23 cellular contexts compared by ENCODE assay signal in genomic region chr7:338295-339061, GRCh38. TPM values are rescaled to one million over a fixed set of nuclear protein-coding genes. Genes with fewer than 3 reads are reported as not detected.
DNase-seq lines count a peak whose midpoint lies in the region; ATAC-seq lines count a peak whose summit lies in the region.
"Had no signal": no experiment of that assay in that cellular context is flagged by ENCODE, and none has a peak within 500 bp of the region (broad histone marks: within the 10 kb centered on the region; RNA-seq: fewer than 3 reads in every experiment).

No MANE protein-coding gene starts in this region.

- H3K4me3 ChIP-seq in H7 (ENCODE audit: insufficient read depth, low read depth, low read length), result no peak overlapping the region
- no peak overlapping the region for H3K4me3 ChIP-seq in aorta (ENCODE audit: low read length in 2 of 2)
- H3K4me3 ChIP-seq: GM23248 had no signal

- intact Hi-C loops in Right ventricle myocardium superior (cut with DNase I), result no loop called here
- intact Hi-C loops in cardiac septum (cut with DNase I), result no loop called here
- intact Hi-C loops in left ventricle myocardium superior (cut with micrococcal nuclease), result no loop called here
- intact Hi-C loops in aorta (cut with DNase I), result loop anchor here in 1 of 2 donors (10.0 kb wide), 1 partner anchor 156 kb away; no protein-coding TSS in a partner anchor

- H3K4me1 ChIP-seq in aorta (ENCODE audit: control insufficient read depth in 1 of 2, insufficient read depth in 2 of 2, low read length in 2 of 2), result no peaks in the 10 kb centered on the region
- H3K4me1 ChIP-seq: BE2C had no signal

- H3K36me3 ChIP-seq in H7 (replicated peaks; ENCODE audit: control insufficient read depth, insufficient read depth, low read length) (no peaks in the 10 kb centered on the region), aorta (ENCODE audit: control insufficient read depth in 1 of 2, insufficient read depth in 2 of 2, low read length in 1 of 2) (no peaks in the 10 kb centered on the region)
- H3K36me3 ChIP-seq: BE2C had no signal

- no peak overlapping the region for H3K27ac ChIP-seq in aorta (ENCODE audit: low read depth in 1 of 2, low read length in 2 of 2)
- H3K27ac ChIP-seq: GM23248 had no signal

- DNase-seq in Right ventricle myocardium superior, result peak; percentile 29
- no peak for DNase-seq in cardiac septum (ENCODE audit: low spot score)
- peak; percentile 28 for DNase-seq in H7
- peak; percentile 23 for DNase-seq in left ventricle myocardium superior
- DNase-seq in aorta, result peak; percentile 32 to 59
- DNase-seq in HT-29 (ENCODE audit: low spot score), result no peak
- DNase-seq in COLO668 (lab: John Stamatoyannopoulos, UW; ENCODE audit: unreplicated experiment), result no peak
- DNase-seq: 8988T; ACHN; BE2C; Caco-2; CD4-positive, alpha-beta T cell; GM23248; H9; NCI-H1092; NCI-H1417 treated with DMSO at 0.1 percent for 48 hours; NCI-H1694 treated with DMSO at 0.1 percent for 48 hours; NCI-H2081; NCI-H2227 treated with DMSO at 0.1 percent for 48 hours; NCI-H526 treated with DMSO at 0.1 percent for 48 hours; RPMI8226; SK-N-SH had no signal

- WGBS in aorta, 2 donors, result 95 to 96% methylated on average over 31 of the region's 31 CpGs

- no peak for ATAC-seq in Right ventricle myocardium superior (ENCODE audit: poor library complexity)
- no peak for ATAC-seq in left ventricle myocardium superior
- ATAC-seq in aorta (ENCODE audit: low FRiP score), result no peak

- H3K27me3 ChIP-seq in H7 (ENCODE audit: control insufficient read depth, insufficient read depth, low read length) (no peaks in the 10 kb centered on the region), aorta (ENCODE audit: control insufficient read depth in 1 of 2, insufficient read depth in 2 of 2, low read length in 1 of 2) (no peaks in the 10 kb centered on the region)

- H3K9me3 ChIP-seq in aorta (ENCODE audit: control insufficient read depth, low read length), result no peaks in the 10 kb centered on the region
- H3K9me3 ChIP-seq: BE2C, Caco-2, SK-N-SH had no signal

RNA-seq across cellular contexts. Expression of gene FOXL3, which starts 48.5 kb away (rescaled TPM):
- total RNA-seq in Right ventricle myocardium superior (not detected), cardiac septum (not detected), left ventricle myocardium superior (not detected), aorta (not detected)
- not detected in 2 replicates for total RNA-seq in H7 (2014; rRNA removed; shearing (Covaris generic))
- polyA plus RNA-seq in aorta, result not detected
- total RNA-seq in HT-29 (2014; rRNA removed; shearing (Covaris generic)), result not detected in 2 replicates
- total RNA-seq: Caco-2; CD4-positive, alpha-beta T cell; GM23248; H9; NCI-H460 had no signal
- polyA plus RNA-seq: GM23248, SK-N-SH had no signal

Comparison
In these comparisons a context has a peak if more than half of its experiments do, and no peak if none do; other contexts are left out.
1. DNase-seq: peak in Right ventricle myocardium superior (single experiment), H7 (single experiment), left ventricle myocardium superior (single experiment) and aorta (2 of 2); none in cardiac septum (single experiment), HT-29 (single experiment) and COLO668 (single experiment).